25 cellular contexts compared by ENCODE assay signal in genomic region chr6:113756290-113756665, GRCh38.
"Had no signal": no experiment of that assay in that cellular context is flagged by ENCODE, and none has a peak within 500 bp of the region (broad histone marks: within the 10 kb centered on the region; RNA-seq: fewer than 3 reads in every experiment).

No MANE protein-coding gene starts in this region.

- H3K36me3 Mint-ChIP-seq: activated naive CD4-positive, alpha-beta T cell treated with anti-CD3 and anti-CD28 coated beads, Interleukin-2, amount 50 U/mL, for 24 hours; T-cell had no signal

- H3K27ac ChIP-seq: SK-N-MC had no signal

- DNase-seq: activated CD4-positive, alpha-beta T cell treated with anti-CD3 and anti-CD28 coated beads for 48 hours; activated CD4-positive, alpha-beta T cell treated with anti-CD3 and anti-CD28 coated beads, Interleukin-2, amount 50 U/mL, for 4 hours; activated CD4-positive, CD25-positive, alpha-beta regulatory T cell treated with anti-CD3 and anti-CD28 coated beads, Interleukin-2, amount 50 U/mL, for 72 hours; activated CD8-positive, alpha-beta memory T cell treated with anti-CD3 and anti-CD28 coated beads, Interleukin-2, amount 50 U/mL, for 48 hours; activated CD8-positive, alpha-beta T cell treated with anti-CD3 and anti-CD28 coated beads, Interleukin-2, amount 10 ng/mL, durations not matched to agents 7 days and 5 days; activated effector memory CD4-positive, alpha-beta T cell treated with Interleukin-2 at 50 U/mL for 16 hours; activated naive CD4-positive, alpha-beta T cell; activated T-cell treated with anti-CD3 and anti-CD28 coated beads, Interleukin-2, amount 50 U/mL, for 1 hour; aorta; central memory CD4-positive, alpha-beta T cell; Kasumi-1; NCI-H1092; NCI-H1417 treated with DMSO at 0.1 percent for 48 hours; NCI-H1694; NCI-H2029; NCI-H2107; NCI-H226; NCI-H526; NCI-H774; RPMI8226; T-cell had no signal

- H3K4me1 Mint-ChIP-seq: activated naive CD4-positive, alpha-beta T cell treated with anti-CD3 and anti-CD28 coated beads, Interleukin-2, amount 50 U/mL, for 24 hours; T-cell had no signal

- H3K4me3 Mint-ChIP-seq: activated CD8-positive, alpha-beta T cell treated with anti-CD3 and anti-CD28 coated beads, Interleukin-2, amount 10 ng/mL, durations not matched to agents 7 days and 5 days; activated naive CD4-positive, alpha-beta T cell treated with anti-CD3 and anti-CD28 coated beads, Interleukin-2, amount 50 U/mL, for 24 hours; T-cell had no signal

- H3K9me3 Mint-ChIP-seq: activated naive CD4-positive, alpha-beta T cell treated with anti-CD3 and anti-CD28 coated beads, Interleukin-2, amount 50 U/mL, for 24 hours; T-cell had no signal

- H3K4me3 ChIP-seq: SK-N-MC had no signal

- H3K27me3 Mint-ChIP-seq: activated naive CD4-positive, alpha-beta T cell treated with anti-CD3 and anti-CD28 coated beads, Interleukin-2, amount 50 U/mL, for 24 hours; T-cell had no signal

- H3K27ac Mint-ChIP-seq: activated CD8-positive, alpha-beta T cell treated with anti-CD3 and anti-CD28 coated beads, Interleukin-2, amount 10 ng/mL, durations not matched to agents 7 days and 5 days; activated naive CD4-positive, alpha-beta T cell treated with anti-CD3 and anti-CD28 coated beads, Interleukin-2, amount 50 U/mL, for 24 hours; T-cell had no signal

- ATAC-seq: activated CD8-positive, alpha-beta T cell treated with anti-CD3 and anti-CD28 coated beads, Interleukin-2, amount 10 ng/mL, durations not matched to agents 7 days and 5 days; Panc1; Right ventricle myocardium inferior; T-cell had no signal
